Comparison of ENCODE assay signal across 23 cellular contexts in the genomic region with DNA sequence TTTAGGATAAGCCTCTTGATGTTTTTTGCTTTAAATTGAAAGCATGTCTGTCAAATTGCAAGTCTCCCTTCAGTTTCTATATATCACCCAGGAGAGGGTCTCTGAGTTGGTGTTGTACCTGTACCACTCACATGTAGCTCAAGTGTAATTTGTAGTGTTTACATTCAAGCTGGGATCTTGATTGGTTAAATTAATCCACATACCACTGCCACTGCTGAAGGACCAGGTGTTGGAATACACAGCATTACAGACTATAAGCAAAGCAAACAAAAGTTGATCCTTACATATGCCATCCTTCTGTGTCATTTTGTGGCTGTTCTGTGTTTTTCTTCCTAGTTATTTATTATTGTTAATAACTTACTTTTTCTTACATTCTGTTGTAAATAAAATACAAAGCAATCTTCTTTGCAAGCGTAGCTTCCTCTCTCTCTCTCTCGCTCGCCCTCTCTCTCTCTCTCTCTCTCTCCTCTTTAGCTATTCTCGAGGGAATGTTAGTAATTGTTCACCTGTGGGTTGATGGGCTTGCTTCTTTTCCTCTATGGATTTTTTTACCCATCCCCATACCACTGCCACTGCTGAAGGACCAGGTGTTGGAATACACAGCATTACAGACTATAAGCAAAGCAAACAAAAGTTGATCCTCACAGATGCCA. TPM values are rescaled to one million over a fixed set of nuclear protein-coding genes. Genes with fewer than 3 reads are reported as not detected.
A peak's percentile ranks its signal among the peaks of the same experiment; 100 is the strongest.
DNase-seq lines count a peak whose midpoint lies in the region; ATAC-seq and TF ChIP-seq lines count a peak whose summit lies in the region.
"Had no signal": no experiment of that assay in that cellular context is flagged by ENCODE, and none has a peak within 500 bp of the region (broad histone marks: within the 10 kb centered on the region; RNA-seq: fewer than 3 reads in every experiment).

No MANE protein-coding gene starts in this region.

- peaks cover 11% of the 10 kb centered on the region for H3K36me3 Mint-ChIP-seq in glutamatergic neuron (ENCODE audit: unreplicated experiment)

- H3K27me3 Mint-ChIP-seq in glutamatergic neuron (ENCODE audit: unreplicated experiment) = peaks cover 5% of the 10 kb centered on the region
- H3K27me3 Mint-ChIP-seq: activated CD4-positive, alpha-beta T cell treated with anti-CD3 and anti-CD28 coated beads, Interleukin-2, amount 10 ng/mL, durations not matched to agents 7 days and 5 days; IgD-negative memory B cell; stimulated activated naive CD8-positive, alpha-beta T cell treated with anti-CD3 and anti-CD28 coated beads, Interleukin-15, amount 100 ng/mL, for 72 hours had no signal

- intact Hi-C loops in left colon (cut with DNase I, micrococcal nuclease) = no loop called here

- ATAC-seq in left colon (no peak), HG03565 (IDR thresholded peaks at IDR 0.05; ENCODE audit: unreplicated experiment) (no peak)
- ATAC-seq: foreskin keratinocyte; stimulated activated naive CD8-positive, alpha-beta T cell treated with anti-CD3 and anti-CD28 coated beads, Interleukin-15, amount 100 ng/mL, for 72 hours had no signal

- DNase-seq in DMS153 treated with DMSO at 0.1 percent for 48 hours (lab: John Stamatoyannopoulos, UW; ENCODE audit: unreplicated experiment) (peak; percentile 25), NCI-H1105 (lab: John Stamatoyannopoulos, UW) (peak; percentile 41), NCI-H345 (lab: John Stamatoyannopoulos, UW) (peak; percentile 48), glutamatergic neuron (no peak), left colon (no peak)
- DNase-seq in activated effector memory CD4-positive, alpha-beta T cell treated with Interleukin-2 at 50 U/mL for 16 hours = no peak
- DNase-seq: activated CD4-positive, alpha-beta T cell treated with anti-CD3 and anti-CD28 coated beads, Interleukin-2, amount 10 ng/mL, durations not matched to agents 7 days and 5 days; AML-193; COR-L47; foreskin keratinocyte; kidney; mesendoderm; MG63; NCI-H226; posterior cingulate gyrus; SHP77 treated with DMSO at 0.1 percent for 48 hours; stimulated activated CD4-positive, alpha-beta T cell treated with anti-CD3 and anti-CD28 coated beads, Interleukin-2, amount 100 ng/mL, for 24 hours; stimulated activated naive CD8-positive, alpha-beta T cell treated with anti-CD3 and anti-CD28 coated beads, Interleukin-15, amount 100 ng/mL, for 72 hours; T-helper 1 cell; transverse colon had no signal

- H3K27ac Mint-ChIP-seq in glutamatergic neuron (ENCODE audit: unreplicated experiment) = peak overlapping the region; percentile 82
- H3K27ac Mint-ChIP-seq: activated CD4-positive, alpha-beta T cell treated with anti-CD3 and anti-CD28 coated beads, Interleukin-2, amount 10 ng/mL, durations not matched to agents 7 days and 5 days; IgD-negative memory B cell; nephron had no signal

- peak overlapping the region; percentile 59 for H3K4me3 Mint-ChIP-seq in glutamatergic neuron (ENCODE audit: unreplicated experiment)
- H3K4me3 Mint-ChIP-seq: activated CD4-positive, alpha-beta T cell treated with anti-CD3 and anti-CD28 coated beads, Interleukin-2, amount 10 ng/mL, durations not matched to agents 7 days and 5 days; IgD-negative memory B cell; nephron; stimulated activated naive CD8-positive, alpha-beta T cell treated with anti-CD3 and anti-CD28 coated beads, Interleukin-15, amount 100 ng/mL, for 72 hours had no signal

- peaks cover 4% of the 10 kb centered on the region for H3K9me3 Mint-ChIP-seq in glutamatergic neuron (ENCODE audit: unreplicated experiment)
- H3K9me3 Mint-ChIP-seq: activated CD4-positive, alpha-beta T cell treated with anti-CD3 and anti-CD28 coated beads, Interleukin-2, amount 10 ng/mL, durations not matched to agents 7 days and 5 days; IgD-negative memory B cell; nephron; stimulated activated naive CD8-positive, alpha-beta T cell treated with anti-CD3 and anti-CD28 coated beads, Interleukin-15, amount 100 ng/mL, for 72 hours had no signal

- H3K4me1 Mint-ChIP-seq in glutamatergic neuron (ENCODE audit: low read depth, unreplicated experiment) = peaks cover 14% of the 10 kb centered on the region
- H3K4me1 Mint-ChIP-seq: activated CD4-positive, alpha-beta T cell treated with anti-CD3 and anti-CD28 coated beads, Interleukin-2, amount 10 ng/mL, durations not matched to agents 7 days and 5 days; IgD-negative memory B cell; nephron; stimulated activated naive CD8-positive, alpha-beta T cell treated with anti-CD3 and anti-CD28 coated beads, Interleukin-15, amount 100 ng/mL, for 72 hours had no signal

- no peak for TF ChIP-seq CTCF in glutamatergic neuron (IDR thresholded peaks at IDR 0.05; ENCODE audit: partially characterized antibody, unreplicated experiment)

RNA-seq across cellular contexts. Expression of gene NOL11, which starts 20.8 kb away (rescaled TPM):
- total RNA-seq in glutamatergic neuron (ENCODE audit: unreplicated experiment) (40.6 TPM), left colon (10 to 100 TPM; 25.9 to 33.4 TPM)

Comparison
In these comparisons a context has a peak if more than half of its experiments do, and no peak if none do; other contexts are left out.
1. DNase-seq: peak in DMS153 treated with DMSO at 0.1 percent for 48 hours (single experiment), NCI-H1105 (single experiment) and NCI-H345 (single experiment); none in glutamatergic neuron (single experiment), left colon (0 of 2) and activated effector memory CD4-positive, alpha-beta T cell treated with Interleukin-2 at 50 U/mL for 16 hours (single experiment).